In genomic region chr2:238060542-238061309, GRCh38 we compare ENCODE assay signal across 8 cellular contexts. TPM values are rescaled to one million over a fixed set of nuclear protein-coding genes. Genes with fewer than 3 reads are reported as not detected.
A peak's percentile ranks its signal among the peaks of the same experiment; 100 is the strongest.
DNase-seq lines count a peak whose midpoint lies in the region; TF ChIP-seq lines count a peak whose summit lies in the region.

A gene with protein sequence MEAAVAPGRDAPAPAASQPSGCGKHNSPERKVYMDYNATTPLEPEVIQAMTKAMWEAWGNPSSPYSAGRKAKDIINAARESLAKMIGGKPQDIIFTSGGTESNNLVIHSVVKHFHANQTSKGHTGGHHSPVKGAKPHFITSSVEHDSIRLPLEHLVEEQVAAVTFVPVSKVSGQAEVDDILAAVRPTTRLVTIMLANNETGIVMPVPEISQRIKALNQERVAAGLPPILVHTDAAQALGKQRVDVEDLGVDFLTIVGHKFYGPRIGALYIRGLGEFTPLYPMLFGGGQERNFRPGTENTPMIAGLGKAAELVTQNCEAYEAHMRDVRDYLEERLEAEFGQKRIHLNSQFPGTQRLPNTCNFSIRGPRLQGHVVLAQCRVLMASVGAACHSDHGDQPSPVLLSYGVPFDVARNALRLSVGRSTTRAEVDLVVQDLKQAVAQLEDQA (plus strand): TSS chr2:238061001. CDS start chr2:238061055, 54 bp downstream.

- H3K27ac ChIP-seq in SK-N-MC (peak within 1 kb of the TSS; percentile 84), temporal lobe (ENCODE audit: low read depth, low read length) (peak within 1 kb of the TSS; percentile 67)

- peaks cover 55% of the 10 kb centered on the region for H3K4me1 Mint-ChIP-seq in activated naive CD4-positive, alpha-beta T cell treated with anti-CD3 and anti-CD28 coated beads, Interleukin-2, amount 10 ng/mL, durations not matched to agents 7 days and 5 days

- TF ChIP-seq POLR2A in NB4 (IDR thresholded peaks at IDR 0.05; ENCODE audit: extremely low read depth, insufficient read length) = peak; percentile 79

- peaks cover 21% of the 10 kb centered on the region for H3K27me3 Mint-ChIP-seq in activated naive CD4-positive, alpha-beta T cell treated with anti-CD3 and anti-CD28 coated beads, Interleukin-2, amount 10 ng/mL, durations not matched to agents 7 days and 5 days

- H3K36me3 ChIP-seq in SK-N-MC (ENCODE audit: insufficient read depth, low read length) = peaks cover 18% of the 10 kb centered on the region

- H3K9me3 ChIP-seq in SK-N-MC (ENCODE audit: low read depth, low read length) = no peaks in the 10 kb centered on the region

- peak within 1 kb of the TSS; percentile 80 for H3K4me3 Mint-ChIP-seq in activated naive CD4-positive, alpha-beta T cell treated with anti-CD3 and anti-CD28 coated beads, Interleukin-2, amount 10 ng/mL, durations not matched to agents 7 days and 5 days

- CTCF ChIA-PET in activated naive CD4-positive, alpha-beta T cell treated with anti-CD3 and anti-CD28 coated beads, Interleukin-2, amount 10 ng/mL, durations not matched to agents 7 days and 5 days (lab: Charles Lee) = interaction anchor here (0.7 to 1.0 kb wide), 3 partner anchors 8 to 92 kb away, joined by 3 to 4 read pairs (median 3); no protein-coding TSS in a partner anchor

- peaks cover 18% of the 10 kb centered on the region for H3K36me3 Mint-ChIP-seq in activated naive CD4-positive, alpha-beta T cell treated with anti-CD3 and anti-CD28 coated beads, Interleukin-2, amount 10 ng/mL, durations not matched to agents 7 days and 5 days

- peak within 1 kb of the TSS; percentile 87 for H3K27ac Mint-ChIP-seq in activated naive CD4-positive, alpha-beta T cell treated with anti-CD3 and anti-CD28 coated beads, Interleukin-2, amount 10 ng/mL, durations not matched to agents 7 days and 5 days

- DNase-seq in GM03348 (ENCODE audit: low spot score) = peak; percentile 100
- DNase-seq in HFF-Myc (ENCODE audit: extremely low read depth, low read depth) = peak; percentile 72
- DNase-seq in NB4 (ENCODE audit: low read depth) = peak; percentile 99
- DNase-seq in SK-N-MC (ENCODE audit: low read depth, low spot score) = peak; percentile 34
- DNase-seq in activated naive CD4-positive, alpha-beta T cell treated with anti-CD3 and anti-CD28 coated beads, Interleukin-2, amount 10 ng/mL, durations not matched to agents 7 days and 5 days = peak; percentile 98
- DNase-seq in germinal center (ENCODE audit: low spot score) = peak; percentile 100
- peak; percentile 85 to 99 (median 98) for DNase-seq in nucleus accumbens (lab: John Stamatoyannopoulos, UW)

- peak within 1 kb of the TSS; percentile 98 for H3K9ac ChIP-seq in SK-N-MC (ENCODE audit: insufficient read length)

- TF ChIP-seq CTCF in HFF-Myc (IDR thresholded peaks at IDR 0.05; ENCODE audit: low read depth, low read length, missing control alignments) (no peak), NB4 (IDR thresholded peaks at IDR 0.05; ENCODE audit: low read depth, low read length) (no peak)

- peak within 1 kb of the TSS; percentile 98 for H3K4me3 ChIP-seq in HFF-Myc (replicated peaks; ENCODE audit: low read depth, low read length)
- peak within 1 kb of the TSS; percentile 89 for H3K4me3 ChIP-seq in NB4 (ENCODE audit: low read depth, low read length)
- H3K4me3 ChIP-seq in SK-N-MC = peak within 1 kb of the TSS; percentile 96

- H3K9me3 Mint-ChIP-seq in activated naive CD4-positive, alpha-beta T cell treated with anti-CD3 and anti-CD28 coated beads, Interleukin-2, amount 10 ng/mL, durations not matched to agents 7 days and 5 days = no peaks in the 10 kb centered on the region

RNA-seq across cellular contexts. Expression of the gene that starts here (rescaled TPM):
- total RNA-seq in temporal lobe = 7.6 TPM

Comparison
In these comparisons a context has a peak if more than half of its experiments do, and no peak if none do; other contexts are left out.
1. Peak in every context shown above with its lines: DNase-seq, H3K4me3 ChIP-seq and H3K27ac ChIP-seq.
2. DNase-seq: peak in every context shown above with its lines; median percentile 100 in GM03348; 100 in germinal center; 99 in NB4; 98 in activated naive CD4-positive, alpha-beta T cell treated with anti-CD3 and anti-CD28 coated beads, Interleukin-2, amount 10 ng/mL, durations not matched to agents 7 days and 5 days; 98 in nucleus accumbens; 72 in HFF-Myc; 34 in SK-N-MC.